In the genomic region with DNA sequence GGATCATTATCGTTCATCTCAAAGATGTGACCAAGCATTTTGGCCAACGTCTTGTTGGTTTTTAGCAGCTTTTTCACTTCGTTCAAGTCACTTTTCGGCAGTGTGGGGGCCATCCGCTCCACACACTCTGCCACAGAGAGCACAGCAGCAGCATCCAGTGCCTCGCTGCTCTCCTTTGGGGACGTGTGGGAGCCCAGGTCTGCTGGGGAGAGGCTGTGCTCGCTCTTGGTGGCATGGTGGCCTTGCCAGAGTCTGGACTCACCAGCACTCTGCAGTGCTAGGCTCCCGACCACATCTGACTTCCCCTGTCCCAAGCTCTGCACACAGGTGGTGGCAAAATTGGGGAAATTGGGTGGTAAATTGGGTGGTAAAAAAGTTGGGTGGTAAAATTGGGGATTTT, we compare ENCODE assay signal across 39 cellular contexts. TPM values are rescaled to one million over a fixed set of nuclear protein-coding genes. Genes with fewer than 3 reads are reported as not detected.
"Had no signal": no experiment of that assay in that cellular context is flagged by ENCODE, and none has a peak within 500 bp of the region (broad histone marks: within the 10 kb centered on the region; RNA-seq: fewer than 3 reads in every experiment).

No MANE protein-coding gene starts in this region.

- H3K9me3 Mint-ChIP-seq: activated CD4-positive, alpha-beta memory T cell treated with anti-CD3 and anti-CD28 coated beads, Interleukin-2, amount 10 ng/mL, durations not matched to agents 7 days and 5 days; activated CD4-positive, alpha-beta T cell treated with anti-CD3 and anti-CD28 coated beads, Interleukin-2, amount 10 ng/mL, durations not matched to agents 7 days and 5 days; activated naive CD4-positive, alpha-beta T cell treated with anti-CD3 and anti-CD28 coated beads, Interleukin-2, amount 10 ng/mL, durations not matched to agents 7 days and 5 days; activated naive CD4-positive, alpha-beta T cell treated with anti-CD3 and anti-CD28 coated beads, Interleukin-2, amount 50 U/mL, for 24 hours; activated naive CD8-positive, alpha-beta T cell treated with anti-CD3 and anti-CD28 coated beads, Interleukin-2, amount 10 ng/mL, durations not matched to agents 7 days and 5 days; activated naive CD8-positive, alpha-beta T cell treated with anti-CD3 and anti-CD28 coated beads, Interleukin-2, amount 50 U/mL, for 24 hours; activated T-cell treated with anti-CD3 and anti-CD28 coated beads, Interleukin-2, amount 50 U/mL, for 24 hours; activated T-helper 2 cell treated with anti-CD3 and anti-CD28 coated beads, Interferon-gamma antibody, Interleukin-2, Interleukin-4, amounts not matched to agents 10 μg/mL and 5 μg/mL and 100 μg/mL, durations not matched to agents 14 hours and 24 hours and 36 hours; brain; central memory CD8-positive, alpha-beta T cell; T-helper 2 cell treated with Interferon-gamma antibody and Interleukin-4, amounts not matched to agents 5 μg/mL and 100 μg/mL, for 36 hours had no signal

- H3K36me3 ChIP-seq: ascending aorta, cardiac muscle cell had no signal

- H3K4me3 Mint-ChIP-seq: activated CD4-positive, alpha-beta memory T cell treated with anti-CD3 and anti-CD28 coated beads, Interleukin-2, amount 10 ng/mL, durations not matched to agents 7 days and 5 days; activated CD4-positive, alpha-beta T cell treated with anti-CD3 and anti-CD28 coated beads for 36 hours; activated CD4-positive, alpha-beta T cell treated with anti-CD3 and anti-CD28 coated beads, Interleukin-2, amount 10 ng/mL, durations not matched to agents 7 days and 5 days; activated CD8-positive, alpha-beta memory T cell treated with anti-CD3 and anti-CD28 coated beads, Interleukin-2, amount 10 ng/mL, durations not matched to agents 7 days and 5 days; activated CD8-positive, alpha-beta T cell treated with anti-CD3 and anti-CD28 coated beads, Interleukin-2, amount 10 ng/mL, durations not matched to agents 7 days and 5 days; activated naive CD4-positive, alpha-beta T cell treated with anti-CD3 and anti-CD28 coated beads, Interleukin-2, amount 10 ng/mL, durations not matched to agents 7 days and 5 days; activated naive CD4-positive, alpha-beta T cell treated with anti-CD3 and anti-CD28 coated beads, Interleukin-2, amount 50 U/mL, for 24 hours; activated naive CD8-positive, alpha-beta T cell; activated naive CD8-positive, alpha-beta T cell treated with anti-CD3 and anti-CD28 coated beads, Interleukin-2, amount 10 ng/mL, durations not matched to agents 7 days and 5 days; activated naive CD8-positive, alpha-beta T cell treated with anti-CD3 and anti-CD28 coated beads, Interleukin-2, amount 50 U/mL, for 24 hours; activated T-cell treated with anti-CD3 and anti-CD28 coated beads, Interleukin-2, amount 50 U/mL, for 24 hours; brain; central memory CD8-positive, alpha-beta T cell; T-helper 2 cell treated with Interferon-gamma antibody and Interleukin-4, amounts not matched to agents 5 μg/mL and 100 μg/mL, for 36 hours had no signal

- H3K27ac Mint-ChIP-seq: activated CD4-positive, alpha-beta memory T cell treated with anti-CD3 and anti-CD28 coated beads, Interleukin-2, amount 10 ng/mL, durations not matched to agents 7 days and 5 days; activated CD4-positive, alpha-beta T cell treated with anti-CD3 and anti-CD28 coated beads for 36 hours; activated CD4-positive, alpha-beta T cell treated with anti-CD3 and anti-CD28 coated beads, Interleukin-2, amount 10 ng/mL, durations not matched to agents 7 days and 5 days; activated CD8-positive, alpha-beta memory T cell treated with anti-CD3 and anti-CD28 coated beads, Interleukin-2, amount 10 ng/mL, durations not matched to agents 7 days and 5 days; activated CD8-positive, alpha-beta T cell treated with anti-CD3 and anti-CD28 coated beads, Interleukin-2, amount 10 ng/mL, durations not matched to agents 7 days and 5 days; activated naive CD4-positive, alpha-beta T cell treated with anti-CD3 and anti-CD28 coated beads, Interleukin-2, amount 10 ng/mL, durations not matched to agents 7 days and 5 days; activated naive CD4-positive, alpha-beta T cell treated with anti-CD3 and anti-CD28 coated beads, Interleukin-2, amount 50 U/mL, for 24 hours; activated naive CD8-positive, alpha-beta T cell; activated naive CD8-positive, alpha-beta T cell treated with anti-CD3 and anti-CD28 coated beads, Interleukin-2, amount 10 ng/mL, durations not matched to agents 7 days and 5 days; activated naive CD8-positive, alpha-beta T cell treated with anti-CD3 and anti-CD28 coated beads, Interleukin-2, amount 50 U/mL, for 24 hours; activated T-cell treated with anti-CD3 and anti-CD28 coated beads, Interleukin-2, amount 50 U/mL, for 24 hours; activated T-helper 2 cell treated with anti-CD3 and anti-CD28 coated beads, Interferon-gamma antibody, Interleukin-2, Interleukin-4, amounts not matched to agents 10 μg/mL and 5 μg/mL and 100 μg/mL, durations not matched to agents 14 hours and 24 hours and 36 hours; brain; T-helper 2 cell treated with Interferon-gamma antibody and Interleukin-4, amounts not matched to agents 5 μg/mL and 100 μg/mL, for 36 hours had no signal

- H3K27ac ChIP-seq: ascending aorta, cardiac muscle cell, VCaP had no signal

- H3K9me3 ChIP-seq: ascending aorta had no signal

- H3K27me3 ChIP-seq: ascending aorta had no signal

- H3K4me1 Mint-ChIP-seq: activated CD4-positive, alpha-beta memory T cell treated with anti-CD3 and anti-CD28 coated beads, Interleukin-2, amount 10 ng/mL, durations not matched to agents 7 days and 5 days; activated CD4-positive, alpha-beta T cell treated with anti-CD3 and anti-CD28 coated beads for 36 hours; activated CD4-positive, alpha-beta T cell treated with anti-CD3 and anti-CD28 coated beads, Interleukin-2, amount 10 ng/mL, durations not matched to agents 7 days and 5 days; activated CD8-positive, alpha-beta memory T cell treated with anti-CD3 and anti-CD28 coated beads, Interleukin-2, amount 10 ng/mL, durations not matched to agents 7 days and 5 days; activated naive CD4-positive, alpha-beta T cell treated with anti-CD3 and anti-CD28 coated beads, Interleukin-2, amount 10 ng/mL, durations not matched to agents 7 days and 5 days; activated naive CD4-positive, alpha-beta T cell treated with anti-CD3 and anti-CD28 coated beads, Interleukin-2, amount 50 U/mL, for 24 hours; activated naive CD8-positive, alpha-beta T cell treated with anti-CD3 and anti-CD28 coated beads, Interleukin-2, amount 10 ng/mL, durations not matched to agents 7 days and 5 days; activated naive CD8-positive, alpha-beta T cell treated with anti-CD3 and anti-CD28 coated beads, Interleukin-2, amount 50 U/mL, for 24 hours; brain; central memory CD8-positive, alpha-beta T cell had no signal

- H3K4me1 ChIP-seq: ascending aorta had no signal

- DNase-seq: activated CD4-positive, alpha-beta memory T cell treated with anti-CD3 and anti-CD28 coated beads, Interleukin-2, amount 10 ng/mL, durations not matched to agents 7 days and 5 days; activated CD4-positive, alpha-beta T cell treated with anti-CD3 and anti-CD28 coated beads for 1 hour; activated CD4-positive, alpha-beta T cell treated with anti-CD3 and anti-CD28 coated beads for 36 hours; activated CD4-positive, alpha-beta T cell treated with anti-CD3 and anti-CD28 coated beads for 48 hours; activated CD4-positive, alpha-beta T cell treated with anti-CD3 and anti-CD28 coated beads, Interleukin-2, amount 10 ng/mL, durations not matched to agents 7 days and 5 days; activated CD4-positive, alpha-beta T cell treated with anti-CD3 and anti-CD28 coated beads, Interleukin-2, amount 50 U/mL, for 48 hours; activated CD4-positive, CD25-positive, alpha-beta regulatory T cell; activated CD8-positive, alpha-beta memory T cell treated with anti-CD3 and anti-CD28 coated beads for 24 hours; activated CD8-positive, alpha-beta memory T cell treated with anti-CD3 and anti-CD28 coated beads, Interleukin-2, amount 10 ng/mL, durations not matched to agents 7 days and 5 days; activated CD8-positive, alpha-beta memory T cell treated with anti-CD3 and anti-CD28 coated beads, Interleukin-2, amount 50 U/mL, for 48 hours; activated CD8-positive, alpha-beta T cell treated with anti-CD3 and anti-CD28 coated beads, Interleukin-2, amount 10 ng/mL, durations not matched to agents 7 days and 5 days; activated effector memory CD4-positive, alpha-beta T cell treated with Interleukin-2 at 50 U/mL for 16 hours; activated gamma-delta T cell; activated naive CD4-positive, alpha-beta T cell treated with anti-CD3 and anti-CD28 coated beads, Interleukin-2, amount 10 ng/mL, durations not matched to agents 7 days and 5 days; activated naive CD4-positive, alpha-beta T cell treated with Interleukin-2 at 50 U/mL for 16 hours; activated naive CD8-positive, alpha-beta T cell treated with anti-CD3 and anti-CD28 coated beads, Interleukin-2, amount 10 ng/mL, durations not matched to agents 7 days and 5 days; activated naive CD8-positive, alpha-beta T cell treated with anti-CD3 and anti-CD28 coated beads, Interleukin-2, amount 50 U/mL, for 24 hours; activated T-cell treated with anti-CD3 and anti-CD28 coated beads, Interleukin-2, amount 50 U/mL, for 24 hours; activated T-cell treated with anti-CD3 and anti-CD28 coated beads, Interleukin-2, amount 50 U/mL, for 48 hours; amygdala; anterior cingulate cortex; caudate nucleus; cerebellar nuclear complex; T-helper 2 cell; T-helper 9 cell had no signal

- ATAC-seq: activated CD4-positive, alpha-beta T cell treated with anti-CD3 and anti-CD28 coated beads for 36 hours; activated CD4-positive, CD25-positive, alpha-beta regulatory T cell treated with anti-CD3 and anti-CD28 coated beads, Interleukin-2, amount 50 U/mL, for 24 hours; activated CD8-positive, alpha-beta memory T cell treated with anti-CD3 and anti-CD28 coated beads, Interleukin-2, amount 10 ng/mL, durations not matched to agents 7 days and 5 days; activated CD8-positive, alpha-beta T cell treated with anti-CD3 and anti-CD28 coated beads, Interleukin-2, amount 10 ng/mL, durations not matched to agents 7 days and 5 days; activated naive CD8-positive, alpha-beta T cell treated with anti-CD3 and anti-CD28 coated beads, Interleukin-2, amount 50 U/mL, for 24 hours had no signal

- H3K36me3 Mint-ChIP-seq: activated CD8-positive, alpha-beta memory T cell treated with anti-CD3 and anti-CD28 coated beads, Interleukin-2, amount 10 ng/mL, durations not matched to agents 7 days and 5 days; activated naive CD4-positive, alpha-beta T cell treated with anti-CD3 and anti-CD28 coated beads, Interleukin-2, amount 10 ng/mL, durations not matched to agents 7 days and 5 days; activated naive CD4-positive, alpha-beta T cell treated with anti-CD3 and anti-CD28 coated beads, Interleukin-2, amount 50 U/mL, for 24 hours; activated naive CD8-positive, alpha-beta T cell; activated naive CD8-positive, alpha-beta T cell treated with anti-CD3 and anti-CD28 coated beads, Interleukin-2, amount 10 ng/mL, durations not matched to agents 7 days and 5 days; brain had no signal

- H3K4me3 ChIP-seq: ascending aorta, cardiac muscle cell had no signal

- FAIRE-seq: bronchial epithelial cell, TTC549 had no signal

RNA-seq across cellular contexts. Expression of gene GPR50, which starts 50.6 kb away (rescaled TPM):
- total RNA-seq: activated CD4-positive, alpha-beta memory T cell treated with anti-CD3 and anti-CD28 coated beads, Interleukin-2, amount 10 ng/mL, durations not matched to agents 7 days and 5 days; activated CD4-positive, alpha-beta T cell treated with anti-CD3 and anti-CD28 coated beads for 36 hours; activated CD4-positive, alpha-beta T cell treated with anti-CD3 and anti-CD28 coated beads, Interleukin-2, amount 10 ng/mL, durations not matched to agents 7 days and 5 days; activated CD8-positive, alpha-beta memory T cell treated with anti-CD3 and anti-CD28 coated beads, Interleukin-2, amount 10 ng/mL, durations not matched to agents 7 days and 5 days; activated CD8-positive, alpha-beta T cell treated with anti-CD3 and anti-CD28 coated beads, Interleukin-2, amount 10 ng/mL, durations not matched to agents 7 days and 5 days; activated naive CD8-positive, alpha-beta T cell treated with anti-CD3 and anti-CD28 coated beads, Interleukin-2, amount 10 ng/mL, durations not matched to agents 7 days and 5 days; activated T-helper 2 cell treated with anti-CD3 and anti-CD28 coated beads, Interferon-gamma antibody, Interleukin-2, Interleukin-4, amounts not matched to agents 10 μg/mL and 5 μg/mL and 100 μg/mL, durations not matched to agents 14 hours and 24 hours and 36 hours; ascending aorta; bronchial epithelial cell; cardiac muscle cell; chondrocyte; T-helper 1 cell treated with Interleukin-12 subunit alpha and Interleukin-12 subunit beta and Interleukin-4 antibody, amounts not matched to agents 30 ng/mL and 1 ng/mL, for 36 hours had no signal
